Comparison of ENCODE assay signal across 23 cellular contexts in genomic region chr15:84858231-84858630, GRCh38. TPM values are rescaled to one million over a fixed set of nuclear protein-coding genes. Genes with fewer than 3 reads are reported as not detected.
DNase-seq lines count a peak whose midpoint lies in the region; ATAC-seq and TF ChIP-seq lines count a peak whose summit lies in the region.
"Had no signal": no experiment of that assay in that cellular context is flagged by ENCODE, and none has a peak within 500 bp of the region (broad histone marks: within the 10 kb centered on the region; RNA-seq: fewer than 3 reads in every experiment).

No MANE protein-coding gene starts in this region.

- no peaks in the 10 kb centered on the region for H4K20me1 ChIP-seq in PC-9 (ENCODE audit: insufficient read depth)
- H4K20me1 ChIP-seq in SK-N-SH (ENCODE audit: insufficient read depth), result no peaks in the 10 kb centered on the region
- H4K20me1 ChIP-seq: BLaER1 treated with 17β-estradiol and CSF1 and Interleukin-3, amounts not matched to agents 10 nM and 100 nM had no signal

- H3K79me2 ChIP-seq in PC-9 (ENCODE audit: low read depth) (0 out of 2 replicates have a peak, but pooled peaks cover 7% of the 10 kb centered on the region), SK-N-SH (ENCODE audit: insufficient read depth) (no peaks in the 10 kb centered on the region)

- H3K9ac ChIP-seq in SK-N-SH, result no peak overlapping the region
- H3K9ac ChIP-seq: BLaER1 treated with 17β-estradiol and CSF1 and Interleukin-3, amounts not matched to agents 10 nM and 100 nM; KMS-11 had no signal

- H3K27me3 Mint-ChIP-seq in MCF 10A (ENCODE audit: insufficient read depth, unreplicated experiment) (no peaks in the 10 kb centered on the region), mesothelial cell of epicardium (ENCODE audit: low read depth) (no peaks in the 10 kb centered on the region)
- H3K27me3 Mint-ChIP-seq: CD8-positive, alpha-beta memory T cell had no signal

- peak; percentile 17 for ATAC-seq in stimulated activated effector memory CD8-positive, alpha-beta T cell treated with anti-CD3 and anti-CD28 coated beads, Interleukin-12 subunit alpha, Interleukin-12 subunit beta, amount 100 ng/mL, for 72 hours
- ATAC-seq in esophagus mucosa, result no peak
- ATAC-seq: SK-N-SH treated with all-trans-retinoic acid at 6 μM for 48 hours had no signal

- H3K27me3 ChIP-seq in breast epithelium (no peaks in the 10 kb centered on the region), PC-9 (ENCODE audit: insufficient read depth, low read depth) (no peaks in the 10 kb centered on the region), esophagus squamous epithelium (no peaks in the 10 kb centered on the region), SK-N-SH (ENCODE audit: insufficient read depth) (no peaks in the 10 kb centered on the region)
- H3K27me3 ChIP-seq: BLaER1 treated with 17β-estradiol and CSF1 and Interleukin-3, amounts not matched to agents 10 nM and 100 nM had no signal

- no peak overlapping the region for H3K4me3 Mint-ChIP-seq in MCF 10A (ENCODE audit: unreplicated experiment)
- H3K4me3 Mint-ChIP-seq in stimulated activated effector memory CD8-positive, alpha-beta T cell treated with anti-CD3 and anti-CD28 coated beads, Interleukin-12 subunit alpha, Interleukin-12 subunit beta, amount 100 ng/mL, for 72 hours, result no peak overlapping the region
- H3K4me3 Mint-ChIP-seq in mesothelial cell of epicardium, result no peak overlapping the region
- H3K4me3 Mint-ChIP-seq: CD8-positive, alpha-beta memory T cell had no signal

- H3K27ac ChIP-seq in breast epithelium, result peak overlapping the region; percentile 73 to 86
- H3K27ac ChIP-seq in PC-9, result peak overlapping the region; percentile 87
- H3K27ac ChIP-seq in esophagus squamous epithelium, result peak overlapping the region in 3 of 4 donors; percentile 71 to 79 (median 79)
- H3K27ac ChIP-seq in SK-N-SH (ENCODE audit: low read depth in 2 of 2, low read length in 1 of 2), result no peak overlapping the region
- H3K27ac ChIP-seq: BLaER1 treated with 17β-estradiol and CSF1 and Interleukin-3, amounts not matched to agents 10 nM and 100 nM; KMS-11; RWPE1 had no signal

- H3K36me3 ChIP-seq in breast epithelium (no peaks in the 10 kb centered on the region), PC-9 (ENCODE audit: low read depth) (no peaks in the 10 kb centered on the region), esophagus squamous epithelium (no peaks in the 10 kb centered on the region), SK-N-SH (replicated peaks in 1 of 2; ENCODE audit: control insufficient read depth in 1 of 2, insufficient read depth in 2 of 2, low read length in 1 of 2) (no peaks in the 10 kb centered on the region)
- H3K36me3 ChIP-seq: BLaER1 treated with 17β-estradiol and CSF1 and Interleukin-3, amounts not matched to agents 10 nM and 100 nM had no signal

- H3F3A ChIP-seq in PC-9 (ENCODE audit: insufficient read depth, low read depth) (peaks cover 15% of the 10 kb centered on the region), SK-N-SH (replicated peaks; ENCODE audit: insufficient read depth) (no peaks in the 10 kb centered on the region)

- POLR2A ChIA-PET in MCF 10A (lab: Yijun Ruan, JAX) (interaction anchor here (0.6 kb wide), 1 partner anchor 18 kb away, joined by 4 read pairs; no protein-coding TSS in a partner anchor), PC-9 (lab: Charles Lee; ENCODE audit: unreplicated experiment) (no interaction called here), SK-N-SH (lab: Yijun Ruan, JAX) (no interaction called here)

- no peak for TF ChIP-seq EP300 in SK-N-SH (IDR thresholded peaks at IDR 0.05; ENCODE audit: borderline replicate concordance in 1 of 2, low read depth in 1 of 2, low read length in 1 of 2)

- intact Hi-C loops in breast epithelium (cut with DNase I; ENCODE audit: low total_unique reads) (no loop called here), MCF 10A (cut with micrococcal nuclease) (no loop called here), PC-9 (cut with micrococcal nuclease; ENCODE audit: unreplicated experiment) (no loop called here), esophagus squamous epithelium (cut with DNase I) (no loop called here)

- H3K36me3 Mint-ChIP-seq in MCF 10A (ENCODE audit: insufficient read depth, unreplicated experiment) (no peaks in the 10 kb centered on the region), mesothelial cell of epicardium (peaks cover 13% of the 10 kb centered on the region)
- H3K36me3 Mint-ChIP-seq in stimulated activated effector memory CD8-positive, alpha-beta T cell treated with anti-CD3 and anti-CD28 coated beads, Interleukin-12 subunit alpha, Interleukin-12 subunit beta, amount 100 ng/mL, for 72 hours, result no peaks in the 10 kb centered on the region

- TF ChIP-seq POLR2A in breast epithelium (IDR thresholded peaks at IDR 0.05) (no peak), esophagus squamous epithelium (IDR thresholded peaks at IDR 0.05) (no peak)

- DNase-seq in breast epithelium (ENCODE audit: low spot score in 2 of 2) (no peak), MCF 10A (ENCODE audit: unreplicated experiment) (no peak), PC-9 (peak in 1 of 2 experiments; percentile 37), esophagus squamous epithelium (lab: John Stamatoyannopoulos, UW) (no peak), SK-N-SH (no peak), mesothelial cell of epicardium (ENCODE audit: low spot score in 2 of 2, unreplicated experiment in 2 of 2) (no peak)
- DNase-seq in stimulated activated effector memory CD8-positive, alpha-beta T cell treated with anti-CD3 and anti-CD28 coated beads, Interleukin-12 subunit alpha, Interleukin-12 subunit beta, amount 100 ng/mL, for 72 hours (ENCODE audit: low spot score in 2 of 2), result no peak
- DNase-seq: CD8-positive, alpha-beta memory T cell; GOT3; IMR-90; NCI-H1105 treated with DMSO at 0.1 percent for 48 hours; NCI-H1694; NCI-H2081 treated with DMSO at 0.1 percent for 48 hours; NCI-H2171 treated with DMSO at 0.1 percent for 48 hours; NCI-H446 treated with DMSO at 0.1 percent for 48 hours; NCI-H526 treated with DMSO at 0.1 percent for 48 hours; SIG-M5 had no signal

- CTCF ChIA-PET in MCF 10A (lab: Yijun Ruan, JAX), result interaction anchor here (0.8 kb wide), 1 partner anchor 13 kb away, joined by 3 read pairs; no protein-coding TSS in a partner anchor
- CTCF ChIA-PET in PC-9 (lab: Charles Lee), result no interaction called here
- CTCF ChIA-PET in SK-N-SH (lab: Yijun Ruan, JAX), result interaction anchor here (1.7 kb wide), 1 partner anchor 15 kb away, joined by 4 read pairs; no protein-coding TSS in a partner anchor

- H3K27ac Mint-ChIP-seq in MCF 10A (ENCODE audit: low read depth, unreplicated experiment), result no peak overlapping the region
- H3K27ac Mint-ChIP-seq in stimulated activated effector memory CD8-positive, alpha-beta T cell treated with anti-CD3 and anti-CD28 coated beads, Interleukin-12 subunit alpha, Interleukin-12 subunit beta, amount 100 ng/mL, for 72 hours, result peak overlapping the region; percentile 34
- no peak overlapping the region for H3K27ac Mint-ChIP-seq in mesothelial cell of epicardium

- no peaks in the 10 kb centered on the region for H3K4me1 Mint-ChIP-seq in MCF 10A (ENCODE audit: insufficient read depth, unreplicated experiment)
- no peaks in the 10 kb centered on the region for H3K4me1 Mint-ChIP-seq in stimulated activated effector memory CD8-positive, alpha-beta T cell treated with anti-CD3 and anti-CD28 coated beads, Interleukin-12 subunit alpha, Interleukin-12 subunit beta, amount 100 ng/mL, for 72 hours
- H3K4me1 Mint-ChIP-seq in mesothelial cell of epicardium, result no peaks in the 10 kb centered on the region
- H3K4me1 Mint-ChIP-seq: CD8-positive, alpha-beta memory T cell had no signal

- no peak for TF ChIP-seq RAD21 in SK-N-SH (IDR thresholded peaks at IDR 0.05; ENCODE audit: low read length)

- H3K4me2 ChIP-seq in PC-9 (peak overlapping the region; percentile 74), SK-N-SH (no peak overlapping the region)
- H3K4me2 ChIP-seq: BLaER1 treated with 17β-estradiol and CSF1 and Interleukin-3, amounts not matched to agents 10 nM and 100 nM; KMS-11 had no signal

- H3K9me2 ChIP-seq in PC-9 (ENCODE audit: insufficient read depth), result no peaks in the 10 kb centered on the region
- no peaks in the 10 kb centered on the region for H3K9me2 ChIP-seq in SK-N-SH

- WGBS in esophagus squamous epithelium, 2 donors, result 72% methylated on average over 5 of the region's 11 CpGs; no CpG with 5 or more reads in 1 of the 2 donors
- 76% methylated on average over 11 of the region's 11 CpGs for WGBS in SK-N-SH (ENCODE audit: low lambda C conversion rate)

- TF ChIP-seq CTCF in breast epithelium (IDR thresholded peaks at IDR 0.05) (no peak), MCF 10A (IDR thresholded peaks at IDR 0.05; ENCODE audit: unreplicated experiment) (no peak), PC-9 (conservative IDR thresholded peaks at IDR 0.05) (no peak), esophagus squamous epithelium (IDR thresholded peaks at IDR 0.05) (no peak), SK-N-SH (IDR thresholded peaks at IDR 0.05) (no peak), mesothelial cell of epicardium (IDR thresholded peaks at IDR 0.05; ENCODE audit: unreplicated experiment) (no peak)

- BruUV-seq in MCF 10A (replicated peaks; lab: Mats Ljungman, UMichigan) (no TSS peak), PC-9 (replicated peaks; lab: Mats Ljungman, UMichigan) (no TSS peak)

- H3K9me3 ChIP-seq in breast epithelium, result no peaks in the 10 kb centered on the region
- no peaks in the 10 kb centered on the region for H3K9me3 ChIP-seq in PC-9 (ENCODE audit: insufficient read depth, low read depth)
- no peaks in the 10 kb centered on the region for H3K9me3 ChIP-seq in esophagus squamous epithelium
- H3K9me3 ChIP-seq in SK-N-SH, result no peaks in the 10 kb centered on the region
- H3K9me3 ChIP-seq: BLaER1 treated with 17β-estradiol and CSF1 and Interleukin-3, amounts not matched to agents 10 nM and 100 nM had no signal

- H3K4me1 ChIP-seq in breast epithelium (peaks cover 0 to 13% of the 10 kb centered on the region in 2 donors), PC-9 (replicated peaks; ENCODE audit: insufficient read depth) (peaks cover 44% of the 10 kb centered on the region), esophagus squamous epithelium (peaks cover 11 to 52% (median 13%) of the 10 kb centered on the region in 3 donors), SK-N-SH (ENCODE audit: control insufficient read depth in 1 of 2, insufficient read depth in 2 of 2, low read depth in 1 of 2, low read length in 1 of 2) (no peaks in the 10 kb centered on the region)
- H3K4me1 ChIP-seq: BLaER1 treated with 17β-estradiol and CSF1 and Interleukin-3, amounts not matched to agents 10 nM and 100 nM had no signal

- H2AFZ ChIP-seq in PC-9 (peak overlapping the region; percentile 22; the same call in 1 of the 2 replicates), SK-N-SH (ENCODE audit: low read depth) (no peak overlapping the region)

- H3K4me3 ChIP-seq in breast epithelium, result no peak overlapping the region
- no peak overlapping the region for H3K4me3 ChIP-seq in PC-9
- H3K4me3 ChIP-seq in esophagus squamous epithelium, result no peak overlapping the region
- no peak overlapping the region for H3K4me3 ChIP-seq in SK-N-SH (ENCODE audit: low read depth in 2 of 2, low read length in 1 of 2)
- H3K4me3 ChIP-seq: BLaER1 treated with 17β-estradiol and CSF1 and Interleukin-3, amounts not matched to agents 10 nM and 100 nM had no signal

- no peaks in the 10 kb centered on the region for H3K9me3 Mint-ChIP-seq in MCF 10A (ENCODE audit: unreplicated experiment)
- no peaks in the 10 kb centered on the region for H3K9me3 Mint-ChIP-seq in stimulated activated effector memory CD8-positive, alpha-beta T cell treated with anti-CD3 and anti-CD28 coated beads, Interleukin-12 subunit alpha, Interleukin-12 subunit beta, amount 100 ng/mL, for 72 hours
- no peaks in the 10 kb centered on the region for H3K9me3 Mint-ChIP-seq in mesothelial cell of epicardium
- H3K9me3 Mint-ChIP-seq: CD8-positive, alpha-beta memory T cell had no signal

RNA-seq across cellular contexts. Expression of gene SLC28A1, which starts 26.2 kb away (rescaled TPM):
- total RNA-seq in breast epithelium (under 1 TPM in 1 of 3 donors, not detected in 2; 0.59 TPM), MCF 10A (2022) (not detected in 2 replicates), PC-9 (2021) (0.70 and 1.2 TPM in 2 replicates), esophagus squamous epithelium (not detected), esophagus mucosa (not detected), mesothelial cell of epicardium (0.16 to 0.24 TPM (median 0.20 TPM) in 3 replicates)
- polyA plus RNA-seq in SK-N-SH (2012; rRNA removed), result not detected in 2 replicates
- not detected in 2 replicates for polyA plus RNA-seq in SK-N-SH (2012; cell fraction: cytosol; rRNA removed)
- 0.04 and 0.08 TPM in 2 replicates for polyA plus RNA-seq in SK-N-SH (2012; cell fraction: nucleus; rRNA removed)
- total RNA-seq: CD8-positive, alpha-beta memory T cell; Daoy; IMR-90 had no signal
- polyA plus RNA-seq: CD8-positive, alpha-beta memory T cell; IMR-90 had no signal

RNA-seq across cellular contexts. Expression of gene ALPK3, which starts 41.1 kb away (rescaled TPM):
- 1 to 10 TPM; 1.6 to 3.4 (median 2.6) TPM for total RNA-seq in breast epithelium
- 0.07 and 0.10 TPM in 2 replicates for total RNA-seq in MCF 10A (2022)
- total RNA-seq in PC-9 (2021), result 4.6 and 8.1 TPM in 2 replicates
- 1 to 10 TPM; 1.8 to 4.2 (median 2.7) TPM for total RNA-seq in esophagus squamous epithelium
- 0.16 TPM in 2 replicates for polyA plus RNA-seq in SK-N-SH (2012; rRNA removed)
- polyA plus RNA-seq in SK-N-SH (2012; cell fraction: cytosol; rRNA removed), result 0.08 and 0.09 TPM in 2 replicates
- 1.3 and 2.0 TPM in 2 replicates for polyA plus RNA-seq in SK-N-SH (2012; cell fraction: nucleus; rRNA removed)
- 5.5 TPM for total RNA-seq in esophagus mucosa
- 29.7 to 31.3 TPM (median 30.5 TPM) in 3 replicates for total RNA-seq in mesothelial cell of epicardium

Comparison
In these comparisons a context has a peak if more than half of its experiments do, and no peak if none do; other contexts are left out.
1. H3K27ac ChIP-seq: peak in breast epithelium (2 of 2), PC-9 (single experiment) and esophagus squamous epithelium (3 of 4); none in SK-N-SH (0 of 2).